ENCODE assay signal across 8 cellular contexts in the genomic region with DNA sequence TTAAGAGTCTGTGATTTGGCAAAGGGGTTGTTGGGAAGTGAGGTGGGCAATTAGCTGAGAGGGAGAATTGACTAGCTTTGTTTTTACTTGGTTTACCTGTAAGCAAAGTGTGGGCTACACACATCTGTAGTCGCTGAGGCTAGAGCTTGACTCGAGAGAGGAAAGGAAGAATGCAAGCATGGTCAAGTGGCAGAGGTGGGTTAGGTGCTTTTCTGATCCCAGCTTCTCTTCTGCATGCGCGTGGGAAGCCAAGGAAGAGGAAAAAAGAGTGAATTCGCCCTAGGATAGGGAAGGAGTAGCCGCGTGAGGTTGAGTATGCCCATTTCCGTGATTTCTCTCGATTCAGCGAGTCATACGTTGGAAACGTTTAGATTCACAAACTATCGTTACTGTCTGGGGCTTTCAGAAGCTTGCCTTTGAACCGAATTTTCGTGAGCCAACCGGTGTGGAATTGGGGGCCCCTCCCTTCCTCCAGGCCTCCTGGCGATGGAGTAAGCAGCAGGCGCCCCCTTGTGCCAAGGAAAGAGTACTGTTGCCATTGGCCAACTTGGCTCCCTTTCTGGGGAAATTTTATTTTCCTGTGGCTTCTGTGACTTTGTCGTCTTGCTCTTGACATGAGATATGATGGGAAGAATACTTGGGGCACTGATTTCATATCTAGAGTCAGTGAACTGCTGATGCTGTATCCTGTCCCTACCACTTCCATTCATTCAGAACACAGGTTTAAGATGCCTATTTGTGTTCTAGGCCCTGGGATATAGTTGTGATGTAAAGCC. TPM values are rescaled to one million over a fixed set of nuclear protein-coding genes. Genes with fewer than 3 reads are reported as not detected.
A peak's percentile ranks its signal among the peaks of the same experiment; 100 is the strongest.
DNase-seq lines count a peak whose midpoint lies in the region; ATAC-seq and TF ChIP-seq lines count a peak whose summit lies in the region.

No MANE protein-coding gene starts in this region.

- CTCF ChIA-PET in activated CD4-positive, alpha-beta T cell treated with anti-CD3 and anti-CD28 coated beads, Interleukin-2, amount 10 ng/mL, durations not matched to agents 7 days and 5 days (lab: Charles Lee): interaction anchor here (0.6 to 4.5 kb wide), 36 partner anchors 8 to 288 kb away, joined by 3 to 39 read pairs (median 4); a partner anchor contains a TSS

- H3K4me1 ChIP-seq in left lung: peaks cover 24 to 51% of the 10 kb centered on the region in 2 donors

- H3K27ac Mint-ChIP-seq in activated CD4-positive, alpha-beta T cell treated with anti-CD3 and anti-CD28 coated beads, Interleukin-2, amount 10 ng/mL, durations not matched to agents 7 days and 5 days: peak overlapping the region; percentile 99
- H3K27ac Mint-ChIP-seq in dendritic cell treated with granulocyte-macrophage colony-stimulating factor and Interleukin-4, amounts not matched to agents 40 ng/mL and 50 ng/mL, for 4 days: peak overlapping the region; percentile 99

- peaks cover 0 to 7% of the 10 kb centered on the region in 2 donors for H3K36me3 ChIP-seq in left lung

- peaks cover 74% of the 10 kb centered on the region for H3K4me1 Mint-ChIP-seq in activated CD4-positive, alpha-beta T cell treated with anti-CD3 and anti-CD28 coated beads, Interleukin-2, amount 10 ng/mL, durations not matched to agents 7 days and 5 days
- peaks cover 77% of the 10 kb centered on the region for H3K4me1 Mint-ChIP-seq in dendritic cell treated with granulocyte-macrophage colony-stimulating factor and Interleukin-4, amounts not matched to agents 40 ng/mL and 50 ng/mL, for 4 days (ENCODE audit: low read depth)

- H3K9me3 ChIP-seq in left lung: no peaks in the 10 kb centered on the region

- intact Hi-C loops in dendritic cell treated with granulocyte-macrophage colony-stimulating factor and Interleukin-4, amounts not matched to agents 40 ng/mL and 50 ng/mL, for 4 days (cut with micrococcal nuclease): loop anchor here (1.0 to 10.0 kb wide), 4 partner anchors 64 to 288 kb away; no protein-coding TSS in a partner anchor
- intact Hi-C loops in left lung (cut with DNase I): loop anchor here in 1 of 2 donors (10.0 kb wide), 1 partner anchor 94 kb away; a partner anchor contains a TSS

- POLR2A ChIA-PET in activated CD4-positive, alpha-beta T cell treated with anti-CD3 and anti-CD28 coated beads, Interleukin-2, amount 10 ng/mL, durations not matched to agents 7 days and 5 days (lab: Charles Lee): interaction anchor here (0.6 to 1.3 kb wide), 7 partner anchors 44 to 251 kb away, joined by 3 to 8 read pairs (median 3); no protein-coding TSS in a partner anchor

- H3K4me3 Mint-ChIP-seq in activated CD4-positive, alpha-beta T cell treated with anti-CD3 and anti-CD28 coated beads, Interleukin-2, amount 10 ng/mL, durations not matched to agents 7 days and 5 days: peak overlapping the region; percentile 86
- H3K4me3 Mint-ChIP-seq in dendritic cell treated with granulocyte-macrophage colony-stimulating factor and Interleukin-4, amounts not matched to agents 40 ng/mL and 50 ng/mL, for 4 days: peak overlapping the region; percentile 98

- TF ChIP-seq CTCF in left lung (IDR thresholded peaks at IDR 0.05): peak; percentile 94 to 95

- no peaks in the 10 kb centered on the region for H3K27me3 ChIP-seq in left lung

- no peaks in the 10 kb centered on the region for H3K9me3 Mint-ChIP-seq in activated CD4-positive, alpha-beta T cell treated with anti-CD3 and anti-CD28 coated beads, Interleukin-2, amount 10 ng/mL, durations not matched to agents 7 days and 5 days
- H3K9me3 Mint-ChIP-seq in dendritic cell treated with granulocyte-macrophage colony-stimulating factor and Interleukin-4, amounts not matched to agents 40 ng/mL and 50 ng/mL, for 4 days: no peaks in the 10 kb centered on the region

- H3K36me3 Mint-ChIP-seq in activated CD4-positive, alpha-beta T cell treated with anti-CD3 and anti-CD28 coated beads, Interleukin-2, amount 10 ng/mL, durations not matched to agents 7 days and 5 days (ENCODE audit: low read depth): peaks cover 17% of the 10 kb centered on the region
- peaks cover 28% of the 10 kb centered on the region for H3K36me3 Mint-ChIP-seq in dendritic cell treated with granulocyte-macrophage colony-stimulating factor and Interleukin-4, amounts not matched to agents 40 ng/mL and 50 ng/mL, for 4 days (ENCODE audit: low read depth)

- H3K27me3 Mint-ChIP-seq in activated CD4-positive, alpha-beta T cell treated with anti-CD3 and anti-CD28 coated beads, Interleukin-2, amount 10 ng/mL, durations not matched to agents 7 days and 5 days: no peaks in the 10 kb centered on the region
- no peaks in the 10 kb centered on the region for H3K27me3 Mint-ChIP-seq in dendritic cell treated with granulocyte-macrophage colony-stimulating factor and Interleukin-4, amounts not matched to agents 40 ng/mL and 50 ng/mL, for 4 days

- peak; percentile 91 for DNase-seq in COLO668 (lab: John Stamatoyannopoulos, UW; ENCODE audit: unreplicated experiment)
- DNase-seq in NCI-H510A treated with DMSO at 0.1 percent for 48 hours (lab: John Stamatoyannopoulos, UW): peak; percentile 86
- DNase-seq in activated CD4-positive, alpha-beta T cell treated with anti-CD3 and anti-CD28 coated beads, Interleukin-2, amount 10 ng/mL, durations not matched to agents 7 days and 5 days: peak; percentile 92
- DNase-seq in left lung: peak; percentile 88 to 89
- peak; percentile 87 for DNase-seq in stimulated activated CD4-positive, alpha-beta T cell treated with anti-CD3 and anti-CD28 coated beads, Interleukin-2, amount 100 ng/mL, for 4 hours (ENCODE audit: low read depth)

- peak overlapping the region; percentile 99 to 100 for H3K27ac ChIP-seq in left lung

- peak; percentile 35 for ATAC-seq in HG03097 (IDR thresholded peaks at IDR 0.05; ENCODE audit: low FRiP score, unreplicated experiment)
- ATAC-seq in left lung: peak; percentile 76
- ATAC-seq in GM19452 (IDR thresholded peaks at IDR 0.05; ENCODE audit: unreplicated experiment): no peak

- H3K4me3 ChIP-seq in left lung: peak overlapping the region; percentile 65 to 82

RNA-seq across cellular contexts. Expression of a gene that starts 1.3 kb away (rescaled TPM):
- 10 to 100 TPM; 16.4 to 16.9 TPM for total RNA-seq in activated CD4-positive, alpha-beta T cell treated with anti-CD3 and anti-CD28 coated beads, Interleukin-2, amount 10 ng/mL, durations not matched to agents 7 days and 5 days
- 10 to 100 TPM; 15.4 to 16.9 TPM for total RNA-seq in left lung

RNA-seq across cellular contexts. Expression of a gene that starts 37.5 kb away (rescaled TPM):
- 10 to 100 TPM; 45.1 to 55.0 TPM for total RNA-seq in activated CD4-positive, alpha-beta T cell treated with anti-CD3 and anti-CD28 coated beads, Interleukin-2, amount 10 ng/mL, durations not matched to agents 7 days and 5 days
- total RNA-seq in left lung: 10 to 100 TPM; 22.8 to 33.4 TPM
